Comparison of ENCODE assay signal across 23 cellular contexts in genomic region chr7:87171282-87171934, GRCh38. TPM values are rescaled to one million over a fixed set of nuclear protein-coding genes. Genes with fewer than 3 reads are reported as not detected.
DNase-seq lines count a peak whose midpoint lies in the region; ATAC-seq, FAIRE-seq and TF ChIP-seq lines count a peak whose summit lies in the region.
"Had no signal": no experiment of that assay in that cellular context is flagged by ENCODE, and none has a peak within 500 bp of the region (broad histone marks: within the 10 kb centered on the region; RNA-seq: fewer than 3 reads in every experiment).

No MANE protein-coding gene starts in this region.

- no peak for TF ChIP-seq POLR2A in HepG2 (IDR thresholded peaks at IDR 0.05; ENCODE audit: insufficient read depth in 1 of 2, low read depth in 2 of 2, low read length in 2 of 2)
- TF ChIP-seq POLR2A in right lobe of liver (IDR thresholded peaks at IDR 0.05), result no peak

- H3K36me3 ChIP-seq in HepG2 (replicated peaks in 1 of 2; ENCODE audit: control insufficient read depth in 1 of 2, insufficient read depth in 2 of 2, low read length in 2 of 2) (peaks cover 19 to 83% of the 10 kb centered on the region in 2 experiments), right lobe of liver (peaks cover 0 to 87% (median 17%) of the 10 kb centered on the region in 4 donors), psoas muscle (ENCODE audit: insufficient read depth in 1 of 2, low read depth in 1 of 2) (peaks cover 17 to 100% of the 10 kb centered on the region in 2 donors)

- no TSS peak for BruUV-seq in HepG2 (replicated peaks; lab: Mats Ljungman, UMichigan)

- H3K4me3 ChIP-seq in HepG2 (replicated peaks in 1 of 3; ENCODE audit: insufficient read depth in 1 of 3, low read depth in 2 of 3, low read length in 3 of 3) (no peak overlapping the region), right lobe of liver (no peak overlapping the region), psoas muscle (no peak overlapping the region)
- H3K4me3 ChIP-seq: BLaER1 had no signal

- H3K4me3 Mint-ChIP-seq in activated CD4-positive, alpha-beta T cell treated with anti-CD3 and anti-CD28 coated beads, Interleukin-2, amount 10 ng/mL, durations not matched to agents 7 days and 5 days, result no peak overlapping the region
- H3K4me3 Mint-ChIP-seq: B cell; CD4-positive, CD25-positive, alpha-beta regulatory T cell had no signal

- POLR2A ChIA-PET in HepG2 (lab: Yijun Ruan, JAX), result no interaction called here
- POLR2A ChIA-PET in activated CD4-positive, alpha-beta T cell treated with anti-CD3 and anti-CD28 coated beads, Interleukin-2, amount 10 ng/mL, durations not matched to agents 7 days and 5 days (lab: Charles Lee), result no interaction called here

- H3K36me3 Mint-ChIP-seq in activated CD4-positive, alpha-beta T cell treated with anti-CD3 and anti-CD28 coated beads, Interleukin-2, amount 10 ng/mL, durations not matched to agents 7 days and 5 days (ENCODE audit: low read depth), result peaks cover 71% of the 10 kb centered on the region

- CTCF ChIA-PET in HepG2 (lab: Yijun Ruan, JAX; ENCODE audit: low intra/inter-chr PET ratio, low total read pairs), result no interaction called here
- CTCF ChIA-PET in activated CD4-positive, alpha-beta T cell treated with anti-CD3 and anti-CD28 coated beads, Interleukin-2, amount 10 ng/mL, durations not matched to agents 7 days and 5 days (lab: Charles Lee), result interaction anchor here (1.4 to 2.2 kb wide), 2 partner anchors 18 to 31 kb away, joined by 3 to 5 read pairs; no protein-coding TSS in a partner anchor

- FAIRE-seq in HepG2 (lab: Jason Lieb, UNC), result no peak
- FAIRE-seq: A204.1, GM12892, H1 had no signal

- H2AFZ ChIP-seq in HepG2 (ENCODE audit: low read length), result no peak overlapping the region

- no peaks in the 10 kb centered on the region for H3K4me1 ChIP-seq in HepG2 (ENCODE audit: insufficient read depth, low read length)
- no peaks in the 10 kb centered on the region for H3K4me1 ChIP-seq in right lobe of liver
- no peaks in the 10 kb centered on the region for H3K4me1 ChIP-seq in psoas muscle
- H3K4me1 ChIP-seq: BLaER1 had no signal

- in situ Hi-C loops in HepG2 (cut with HindIII; ENCODE audit: extremely low pct_ligation_motif_present, low pct_unique_long_range_greater_than_20kb), result no loop called here

- H3K27me3 ChIP-seq in HepG2 (ENCODE audit: control insufficient read depth in 1 of 2, insufficient read depth in 2 of 2, low read length in 2 of 2), result no peaks in the 10 kb centered on the region
- H3K27me3 ChIP-seq in right lobe of liver, result no peaks in the 10 kb centered on the region
- H3K27me3 ChIP-seq in psoas muscle (ENCODE audit: insufficient read depth in 3 of 3, low read length in 2 of 3), result no peaks in the 10 kb centered on the region
- H3K27me3 ChIP-seq: BLaER1 had no signal

- H3K9ac ChIP-seq in HepG2 (ENCODE audit: insufficient read depth, low read depth, low read length), result no peak overlapping the region
- H3K9ac ChIP-seq: BLaER1 had no signal

- TF ChIP-seq CTCF in HepG2 (CRISPR knock-in tag; IDR thresholded peaks at IDR 0.05) (no peak), right lobe of liver (IDR thresholded peaks at IDR 0.05) (no peak), psoas muscle (IDR thresholded peaks at IDR 0.05) (no peak)

- no peak overlapping the region for H3K27ac Mint-ChIP-seq in activated CD4-positive, alpha-beta T cell treated with anti-CD3 and anti-CD28 coated beads, Interleukin-2, amount 10 ng/mL, durations not matched to agents 7 days and 5 days

- no peak for ATAC-seq in HepG2
- ATAC-seq in right lobe of liver, result no peak
- ATAC-seq in HG02678 (IDR thresholded peaks at IDR 0.05; ENCODE audit: unreplicated experiment), result peak; percentile 38
- ATAC-seq in HG03565 (IDR thresholded peaks at IDR 0.05; ENCODE audit: unreplicated experiment), result peak; percentile 50
- ATAC-seq in psoas muscle, result no peak
- ATAC-seq in GM19023 (IDR thresholded peaks at IDR 0.05; ENCODE audit: unreplicated experiment), result no peak

- H3K27ac ChIP-seq in HepG2 (ENCODE audit: extremely low read length, insufficient read depth, low read length) (no peak overlapping the region), right lobe of liver (no peak overlapping the region), psoas muscle (no peak overlapping the region)
- H3K27ac ChIP-seq: 22Rv1, BLaER1, C4-2B had no signal

- H4K20me1 ChIP-seq in HepG2 (ENCODE audit: insufficient read depth, low read length), result no peaks in the 10 kb centered on the region

- intact Hi-C loops in HepG2 (cut with micrococcal nuclease; ENCODE audit: unreplicated experiment), result no loop called here
- intact Hi-C loops in right lobe of liver (cut with DNase I), result no loop called here
- intact Hi-C loops in psoas muscle (cut with DNase I), result no loop called here

- H3K4me2 ChIP-seq in HepG2 (ENCODE audit: low read depth, low read length), result no peak overlapping the region
- H3K4me2 ChIP-seq: BLaER1 had no signal

- no peaks in the 10 kb centered on the region for H3K9me3 Mint-ChIP-seq in activated CD4-positive, alpha-beta T cell treated with anti-CD3 and anti-CD28 coated beads, Interleukin-2, amount 10 ng/mL, durations not matched to agents 7 days and 5 days
- H3K9me3 Mint-ChIP-seq: CD4-positive, CD25-positive, alpha-beta regulatory T cell had no signal

- peaks cover 12% of the 10 kb centered on the region for H3K4me1 Mint-ChIP-seq in activated CD4-positive, alpha-beta T cell treated with anti-CD3 and anti-CD28 coated beads, Interleukin-2, amount 10 ng/mL, durations not matched to agents 7 days and 5 days

- no peaks in the 10 kb centered on the region for H3K79me2 ChIP-seq in HepG2 (ENCODE audit: insufficient read depth, low read length)

- DNase-seq in HepG2 (ENCODE audit: low spot score) (no peak), right lobe of liver (no peak), psoas muscle (no peak), RPMI8226 (no peak)
- no peak for DNase-seq in activated CD4-positive, alpha-beta T cell treated with anti-CD3 and anti-CD28 coated beads, Interleukin-2, amount 10 ng/mL, durations not matched to agents 7 days and 5 days
- DNase-seq: Calu3; CD4-positive, CD25-positive, alpha-beta regulatory T cell; COR-L47; DMS53; DMS79 treated with DMSO at 0.1 percent for 48 hours; GF-D8; H7; HCEC 1CT had no signal

- TF ChIP-seq RAD21 in HepG2 (CRISPR knock-in tag; IDR thresholded peaks at IDR 0.05), result no peak

- H3K9me3 ChIP-seq in HepG2 (ENCODE audit: low read length) (no peaks in the 10 kb centered on the region), right lobe of liver (no peaks in the 10 kb centered on the region), psoas muscle (no peaks in the 10 kb centered on the region)
- H3K9me3 ChIP-seq: BLaER1 had no signal

- no peaks in the 10 kb centered on the region for H3K27me3 Mint-ChIP-seq in activated CD4-positive, alpha-beta T cell treated with anti-CD3 and anti-CD28 coated beads, Interleukin-2, amount 10 ng/mL, durations not matched to agents 7 days and 5 days
- H3K27me3 Mint-ChIP-seq: B cell; CD4-positive, CD25-positive, alpha-beta regulatory T cell had no signal

- TF ChIP-seq EP300 in HepG2 (IDR thresholded peaks at IDR 0.05; ENCODE audit: low read depth in 2 of 2, low read length in 2 of 2), result no peak
- no peak for TF ChIP-seq EP300 in HepG2 (CRISPR knock-in tag; IDR thresholded peaks at IDR 0.05; ENCODE audit: borderline replicate concordance)

RNA-seq across cellular contexts. Expression of gene DMTF1, which starts 19.2 kb away (rescaled TPM):
- total RNA-seq in HepG2 (2016; rRNA removed; fragmentation: Illumina TruSeq; extraction: Trizol) (17.9 and 45.8 TPM in 2 replicates), right lobe of liver (10 to 100 TPM; 16.7 to 28.1 (median 22.2) TPM), psoas muscle (10 to 100 TPM; 12.5 to 25.3 (median 20.5) TPM)
- 8.9 and 13.1 TPM in 2 replicates for total RNA-seq in HepG2 (2016; cell fraction: cytosol; rRNA removed; fragmentation: Illumina TruSeq; extraction: Trizol; ENCODE audit: low read depth)
- 16.8 and 39.0 TPM in 2 replicates for total RNA-seq in HepG2 (2016; cell fraction: insoluble cytoplasmic fraction; rRNA removed; fragmentation: Illumina TruSeq; extraction: Trizol)
- total RNA-seq in HepG2 (2016; cell fraction: membrane; rRNA removed; fragmentation: Illumina TruSeq; extraction: Trizol), result 11.4 and 12.3 TPM in 2 replicates
- 120 and 143 TPM in 2 replicates for total RNA-seq in HepG2 (2016; cell fraction: nucleus; rRNA removed; fragmentation: Illumina TruSeq; extraction: Trizol)
- polyA plus RNA-seq in HepG2 (2011; rRNA removed) (111 and 132 TPM in 2 replicates), psoas muscle (10 to 100 TPM in 2 of 3 donors, 1 to 10 TPM in 1; 8.3 to 16.8 (median 16.3) TPM)
- polyA plus RNA-seq in HepG2 (2011; cell fraction: cytosol; rRNA removed), result 17.2 and 21.7 TPM in 2 replicates
- 295 and 299 TPM in 2 replicates for polyA plus RNA-seq in HepG2 (2011; cell fraction: nucleus; rRNA removed)
- 27.6 and 31.1 TPM in 2 replicates for polyA plus RNA-seq in HepG2 (2012)
- polyA plus RNA-seq in HepG2 (2016; cell fraction: cytosol; fragmentation: Illumina TruSeq; extraction: Trizol; ENCODE audit: low read depth), result 1.1 and 2.1 TPM in 2 replicates
- 14.5 and 17.7 TPM in 2 replicates for polyA plus RNA-seq in HepG2 (2016; cell fraction: insoluble cytoplasmic fraction; fragmentation: Illumina TruSeq; extraction: Trizol; ENCODE audit: low read depth)
- polyA plus RNA-seq in HepG2 (2016; cell fraction: membrane; fragmentation: Illumina TruSeq; extraction: Trizol; ENCODE audit: low read depth), result 2.9 and 3.0 TPM in 2 replicates
- 167 and 192 TPM in 2 replicates for polyA plus RNA-seq in HepG2 (2016; cell fraction: nucleus; fragmentation: Illumina TruSeq; extraction: Trizol; ENCODE audit: insufficient read depth, low read depth)
- polyA minus RNA-seq in HepG2 (2011; rRNA and poly(A)+ RNA removed; ENCODE audit: low replicate concordance), result 63.7 and 73.9 TPM in 2 replicates
- 19.5 and 24.6 TPM in 2 replicates for polyA minus RNA-seq in HepG2 (2011; cell fraction: cytosol; rRNA and poly(A)+ RNA removed)
- polyA minus RNA-seq in HepG2 (2011; cell fraction: nucleus; rRNA and poly(A)+ RNA removed), result 527 and 550 TPM in 2 replicates
- total RNA-seq in activated CD4-positive, alpha-beta T cell treated with anti-CD3 and anti-CD28 coated beads, Interleukin-2, amount 10 ng/mL, durations not matched to agents 7 days and 5 days, result 100 to 1,000 TPM; 102 to 111 TPM

RNA-seq across cellular contexts. Expression of gene TMEM243, which starts 48.1 kb away (rescaled TPM):
- total RNA-seq in HepG2 (2016; rRNA removed; fragmentation: Illumina TruSeq; extraction: Trizol) (25.1 and 31.2 TPM in 2 replicates), right lobe of liver (1 to 10 TPM; 2.0 to 5.1 (median 4.3) TPM), psoas muscle (1 to 10 TPM; 2.3 to 3.2 (median 2.6) TPM)
- 27.6 and 31.4 TPM in 2 replicates for total RNA-seq in HepG2 (2016; cell fraction: cytosol; rRNA removed; fragmentation: Illumina TruSeq; extraction: Trizol; ENCODE audit: low read depth)
- total RNA-seq in HepG2 (2016; cell fraction: insoluble cytoplasmic fraction; rRNA removed; fragmentation: Illumina TruSeq; extraction: Trizol), result 23.7 and 29.6 TPM in 2 replicates
- total RNA-seq in HepG2 (2016; cell fraction: membrane; rRNA removed; fragmentation: Illumina TruSeq; extraction: Trizol), result 48.4 and 50.6 TPM in 2 replicates
- 34.7 and 36.7 TPM in 2 replicates for total RNA-seq in HepG2 (2016; cell fraction: nucleus; rRNA removed; fragmentation: Illumina TruSeq; extraction: Trizol)
- polyA plus RNA-seq in HepG2 (2011; rRNA removed) (16.8 and 25.1 TPM in 2 replicates), psoas muscle (1 to 10 TPM; 2.5 to 3.6 (median 3.2) TPM)
- 13.5 and 14.8 TPM in 2 replicates for polyA plus RNA-seq in HepG2 (2011; cell fraction: cytosol; rRNA removed)
- polyA plus RNA-seq in HepG2 (2011; cell fraction: nucleus; rRNA removed), result 18.5 and 23.0 TPM in 2 replicates
- 16.1 and 18.1 TPM in 2 replicates for polyA plus RNA-seq in HepG2 (2012)
- polyA plus RNA-seq in HepG2 (2016; cell fraction: cytosol; fragmentation: Illumina TruSeq; extraction: Trizol; ENCODE audit: low read depth), result 30.0 and 41.0 TPM in 2 replicates
- polyA plus RNA-seq in HepG2 (2016; cell fraction: insoluble cytoplasmic fraction; fragmentation: Illumina TruSeq; extraction: Trizol; ENCODE audit: low read depth), result 29.9 and 30.3 TPM in 2 replicates
- polyA plus RNA-seq in HepG2 (2016; cell fraction: membrane; fragmentation: Illumina TruSeq; extraction: Trizol; ENCODE audit: low read depth), result 49.3 and 51.1 TPM in 2 replicates
- 42.4 and 44.5 TPM in 2 replicates for polyA plus RNA-seq in HepG2 (2016; cell fraction: nucleus; fragmentation: Illumina TruSeq; extraction: Trizol; ENCODE audit: insufficient read depth, low read depth)
- 12.0 and 41.0 TPM in 2 replicates for polyA minus RNA-seq in HepG2 (2011; rRNA and poly(A)+ RNA removed; ENCODE audit: low replicate concordance)
- polyA minus RNA-seq in HepG2 (2011; cell fraction: cytosol; rRNA and poly(A)+ RNA removed), result 3.5 and 7.8 TPM in 2 replicates
- 28.8 and 38.5 TPM in 2 replicates for polyA minus RNA-seq in HepG2 (2011; cell fraction: nucleus; rRNA and poly(A)+ RNA removed)
- 10 to 100 TPM; 46.2 to 51.6 TPM for total RNA-seq in activated CD4-positive, alpha-beta T cell treated with anti-CD3 and anti-CD28 coated beads, Interleukin-2, amount 10 ng/mL, durations not matched to agents 7 days and 5 days

Comparison
In these comparisons a context has a peak if more than half of its experiments do, and no peak if none do; other contexts are left out.
1. ATAC-seq: peak in HG02678 (single experiment) and HG03565 (single experiment); none in HepG2 (single experiment), right lobe of liver (0 of 4), psoas muscle (0 of 4) and GM19023 (single experiment).